ENCODE assay signal across 16 cellular contexts in the genomic region with DNA sequence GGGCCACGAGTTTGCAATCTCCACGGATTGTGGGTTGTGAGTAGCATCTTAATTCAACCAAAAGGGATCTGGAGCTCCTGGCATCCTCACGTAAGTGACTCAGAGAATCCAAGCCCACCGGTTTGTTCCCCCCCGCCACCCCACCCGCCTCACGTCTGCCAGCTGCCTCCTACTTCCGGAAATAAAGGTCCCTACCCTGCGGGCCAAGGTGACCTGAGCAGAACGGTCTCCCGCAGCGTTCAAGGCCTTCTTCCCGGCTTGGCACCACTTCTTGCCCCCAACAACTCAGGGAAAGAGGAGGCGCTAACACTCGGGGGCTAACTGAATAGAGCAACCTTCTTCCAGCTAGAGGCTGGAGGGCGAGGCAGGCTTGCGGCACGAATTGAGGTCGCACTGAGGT. TPM values are rescaled to one million over a fixed set of nuclear protein-coding genes. Genes with fewer than 3 reads are reported as not detected.
DNase-seq lines count a peak whose midpoint lies in the region; ATAC-seq and TF ChIP-seq lines count a peak whose summit lies in the region.
"Had no signal": no experiment of that assay in that cellular context is flagged by ENCODE, and none has a peak within 500 bp of the region (broad histone marks: within the 10 kb centered on the region; RNA-seq: fewer than 3 reads in every experiment).

No MANE protein-coding gene starts in this region.

- ATAC-seq in naive thymus-derived CD4-positive, alpha-beta T cell = no peak
- ATAC-seq in GM19397 (IDR thresholded peaks at IDR 0.05; ENCODE audit: unreplicated experiment) (no peak), left ventricle myocardium superior (no peak)

- no peaks in the 10 kb centered on the region for H3K9me3 ChIP-seq in BLaER1
- no peaks in the 10 kb centered on the region for H3K9me3 ChIP-seq in ES-I3 (ENCODE audit: control insufficient read depth, insufficient read depth, low read length)
- no peaks in the 10 kb centered on the region for H3K9me3 ChIP-seq in naive thymus-derived CD4-positive, alpha-beta T cell (ENCODE audit: control insufficient read depth in 2 of 3, low read length in 3 of 3)
- H3K9me3 ChIP-seq: sigmoid colon had no signal

- peaks cover 0 to 5% (median 0%) of the 10 kb centered on the region in 5 experiments for H3K9me3 Mint-ChIP-seq in brain
- H3K9me3 Mint-ChIP-seq in naive thymus-derived CD4-positive, alpha-beta T cell = peaks cover 0 to 2% (median 0%) of the 10 kb centered on the region in 11 donors
- H3K9me3 Mint-ChIP-seq: HFFc6 had no signal

- H3K27me3 Mint-ChIP-seq in brain = peaks cover 58% of the 10 kb centered on the region
- H3K27me3 Mint-ChIP-seq in naive thymus-derived CD4-positive, alpha-beta T cell = peaks cover 46 to 85% (median 51%) of the 10 kb centered on the region in 5 donors

- peak overlapping the region in 2 of 5 experiments; percentile 18 to 67 for H3K27ac Mint-ChIP-seq in brain
- no peak overlapping the region for H3K27ac Mint-ChIP-seq in naive thymus-derived CD4-positive, alpha-beta T cell
- H3K27ac Mint-ChIP-seq: HFFc6 had no signal

- TF ChIP-seq CTCF in brain (conservative IDR thresholded peaks at IDR 0.05) = no peak

- peak overlapping the region; percentile 83 for H3K4me2 ChIP-seq in BLaER1

- POLR2A ChIA-PET in naive thymus-derived CD4-positive, alpha-beta T cell (lab: Charles Lee) = no interaction called here

- H3K4me1 Mint-ChIP-seq in brain = peaks cover 72% of the 10 kb centered on the region
- peaks cover 8 to 23% (median 14%) of the 10 kb centered on the region in 7 donors for H3K4me1 Mint-ChIP-seq in naive thymus-derived CD4-positive, alpha-beta T cell

- H3K27me3 ChIP-seq in BLaER1 = peaks cover 38% of the 10 kb centered on the region
- peaks cover 4 to 8% of the 10 kb centered on the region in 2 donors for H3K27me3 ChIP-seq in naive thymus-derived CD4-positive, alpha-beta T cell (ENCODE audit: control insufficient read depth in 2 of 2, insufficient read depth in 2 of 2, low read length in 2 of 2)

- H3K27ac ChIP-seq in BLaER1 = no peak overlapping the region
- H3K27ac ChIP-seq in naive thymus-derived CD4-positive, alpha-beta T cell (ENCODE audit: low read depth, low read length) = no peak overlapping the region
- H3K27ac ChIP-seq: sigmoid colon, WERI-Rb-1 had no signal

- H3K4me3 Mint-ChIP-seq in brain = peak overlapping the region; percentile 54 to 74 (median 61)
- peak overlapping the region; percentile 38 to 80 (median 60) for H3K4me3 Mint-ChIP-seq in naive thymus-derived CD4-positive, alpha-beta T cell
- H3K4me3 Mint-ChIP-seq: HFFc6 had no signal

- H3K4me1 ChIP-seq in BLaER1 = peaks cover 45% of the 10 kb centered on the region
- H3K4me1 ChIP-seq in ES-I3 (ENCODE audit: insufficient read depth, low read length) = peaks cover 12% of the 10 kb centered on the region; the same call in 1 of the 2 replicates
- H3K4me1 ChIP-seq in naive thymus-derived CD4-positive, alpha-beta T cell (ENCODE audit: control insufficient read depth in 2 of 2, insufficient read depth in 2 of 2, low read length in 2 of 2) = peaks cover 0 to 14% of the 10 kb centered on the region in 2 donors

- CTCF ChIA-PET in naive thymus-derived CD4-positive, alpha-beta T cell (lab: Charles Lee) = interaction anchor here (1.0 kb wide), 1 partner anchor 42 kb away, joined by 3 read pairs; no protein-coding TSS in a partner anchor

- peaks cover 7% of the 10 kb centered on the region for H3K36me3 Mint-ChIP-seq in brain
- H3K36me3 Mint-ChIP-seq in naive thymus-derived CD4-positive, alpha-beta T cell = peaks cover 0 to 10% (median 4%) of the 10 kb centered on the region in 5 donors
- H3K36me3 Mint-ChIP-seq: naive B cell had no signal

- no peak overlapping the region for H3K9ac ChIP-seq in BLaER1
- H3K9ac ChIP-seq in ES-I3 (ENCODE audit: low read depth, low read length) = peak overlapping the region; percentile 42; the same call in 1 of the 2 replicates

- H3K36me3 ChIP-seq in BLaER1 (no peaks in the 10 kb centered on the region), ES-I3 (ENCODE audit: insufficient read depth, low read length) (no peaks in the 10 kb centered on the region)
- no peaks in the 10 kb centered on the region for H3K36me3 ChIP-seq in naive thymus-derived CD4-positive, alpha-beta T cell (ENCODE audit: control insufficient read depth in 2 of 3, insufficient read depth in 3 of 3, low read length in 3 of 3)
- H3K36me3 ChIP-seq: sigmoid colon, WERI-Rb-1 had no signal

- H3K4me3 ChIP-seq in BLaER1 = peak overlapping the region; percentile 50; the same call in 1 of the 2 replicates
- H3K4me3 ChIP-seq in naive thymus-derived CD4-positive, alpha-beta T cell (ENCODE audit: low read length) = no peak overlapping the region

- DNase-seq in naive thymus-derived CD4-positive, alpha-beta T cell = no peak
- DNase-seq in head of caudate nucleus (no peak), left ventricle myocardium superior (no peak)
- no peak for DNase-seq in activated CD4-positive, alpha-beta T cell treated with anti-CD3 and anti-CD28 coated beads, Interleukin-2, amount 50 U/mL, for 1 hour
- DNase-seq: HFFc6, MM.1S, NCI-H2107, sigmoid colon, WERI-Rb-1 had no signal

- peaks cover 17% of the 10 kb centered on the region; the same call in 1 of the 2 replicates for H4K20me1 ChIP-seq in BLaER1

- intact Hi-C loops in naive thymus-derived CD4-positive, alpha-beta T cell (cut with micrococcal nuclease) = loop anchor here (1.0 to 2.0 kb wide), 5 partner anchors 8 to 889 kb away; a partner anchor contains a TSS
- intact Hi-C loops in head of caudate nucleus (cut with DNase I) = no loop called here
- intact Hi-C loops in left ventricle myocardium superior (cut with micrococcal nuclease) = no loop called here

RNA-seq across cellular contexts. Expression of a gene that starts 8.8 kb away (rescaled TPM):
- polyA plus RNA-seq in brain (ENCODE audit: insufficient read depth, low read depth, low replicate concordance) = 86.4 TPM
- total RNA-seq in naive thymus-derived CD4-positive, alpha-beta T cell = 1 to 10 TPM in 1 of 5 experiments, under 1 TPM in 3, not detected in 1; 0.08 to 2.3 (median 0.32) TPM
- not detected for polyA plus RNA-seq in naive thymus-derived CD4-positive, alpha-beta T cell
- 0.50 TPM for total RNA-seq in left ventricle myocardium superior

RNA-seq across cellular contexts. Expression of a gene that starts 11.6 kb away (rescaled TPM):
- 258 TPM for polyA plus RNA-seq in brain (ENCODE audit: insufficient read depth, low read depth, low replicate concordance)
- total RNA-seq in naive thymus-derived CD4-positive, alpha-beta T cell = not detected
- not detected for polyA plus RNA-seq in naive thymus-derived CD4-positive, alpha-beta T cell
- not detected for total RNA-seq in left ventricle myocardium superior
- total RNA-seq: HFFc6, subcutaneous adipose tissue had no signal

RNA-seq across cellular contexts. Expression of a gene that starts 11.7 kb away (rescaled TPM):
- 0.81 TPM for polyA plus RNA-seq in brain (ENCODE audit: insufficient read depth, low read depth, low replicate concordance)
- total RNA-seq in naive thymus-derived CD4-positive, alpha-beta T cell = not detected
- polyA plus RNA-seq in naive thymus-derived CD4-positive, alpha-beta T cell = not detected
- total RNA-seq in left ventricle myocardium superior = not detected
- total RNA-seq: HFFc6, left cardiac atrium, subcutaneous adipose tissue had no signal
- polyA plus RNA-seq: sigmoid colon had no signal

RNA-seq across cellular contexts. Expression of a gene that starts 28.5 kb away (rescaled TPM):
- 24.8 TPM for polyA plus RNA-seq in brain (ENCODE audit: insufficient read depth, low read depth, low replicate concordance)
- 10 to 100 TPM; 16.6 to 47.6 (median 21.1) TPM for total RNA-seq in naive thymus-derived CD4-positive, alpha-beta T cell
- polyA plus RNA-seq in naive thymus-derived CD4-positive, alpha-beta T cell = 10 to 100 TPM; 16.5 to 19.3 TPM
- 31.7 TPM for total RNA-seq in left ventricle myocardium superior

Comparison
In these comparisons a context has a peak if more than half of its experiments do, and no peak if none do; other contexts are left out.
1. intact Hi-C loops: an anchor here in naive thymus-derived CD4-positive, alpha-beta T cell (1.0 to 2.0 kb wide); none called in head of caudate nucleus and left ventricle myocardium superior.